In genomic region chr18:34493099-34493544, GRCh38 we compare ENCODE assay signal across 8 cellular contexts.
DNase-seq lines count a peak whose midpoint lies in the region; ATAC-seq, FAIRE-seq and TF ChIP-seq lines count a peak whose summit lies in the region.

No MANE protein-coding gene starts in this region.

- H4K20me1 ChIP-seq in H1 (replicated peaks in 1 of 2; ENCODE audit: control insufficient read depth in 1 of 2, insufficient read depth in 2 of 2, low read length in 2 of 2) = no peaks in the 10 kb centered on the region

- 1% methylated on average over 18 of the region's 18 CpGs; no CpG with 5 or more reads in 1 of the 2 experiments for WGBS in H1 (ENCODE audit: extremely low coverage in 1 of 2, insufficient coverage in 1 of 2, insufficient read length in 1 of 2, insufficient replicate concordance in 2 of 2, low coverage in 1 of 2, low lambda C conversion rate in 2 of 2, missing lambda C conversion rate in 1 of 2), 2 experiments
- WGBS in right lobe of liver (ENCODE audit: insufficient coverage, low coverage, low lambda C conversion rate, missing lambda C conversion rate) = 0% methylated on average over 12 of the region's 18 CpGs

- H2BK12ac ChIP-seq in H1 (ENCODE audit: low read depth, low read length) = no peak overlapping the region

- POLR2A ChIA-PET in H1 (lab: Charles Lee; ENCODE audit: partially characterized antibody) = no interaction called here

- no peaks in the 10 kb centered on the region for H3K79me1 ChIP-seq in H1 (ENCODE audit: low read depth, low read length)

- H4K8ac ChIP-seq in H1 (ENCODE audit: extremely low read depth, insufficient read depth, low read length) = no peak overlapping the region

- H3K14ac ChIP-seq in H1 (ENCODE audit: insufficient read length) = no peak overlapping the region

- DNase-seq in LHCN-M2 (ENCODE audit: low read depth) (peak; percentile 54), RPMI7951 (ENCODE audit: low read depth) (peak; percentile 46), H1 (ENCODE audit: low read depth in 1 of 2, low spot score in 2 of 2) (peak; percentile 49 to 78), right lobe of liver (peak; percentile 68 to 83 (median 73)), substantia nigra (lab: John Stamatoyannopoulos, UW) (peak in 48 of 49 donors; percentile 21 to 90 (median 74))
- no peak for DNase-seq in effector memory CD4-positive, alpha-beta T cell

- H3K4me3 ChIP-seq in H1 (ENCODE audit: extremely low read depth in 1 of 4, insufficient read depth in 2 of 4, low read depth in 3 of 4, low read length in 4 of 4) (peak overlapping the region; percentile 64 to 96 (median 69)), right lobe of liver (peak overlapping the region; percentile 34 to 50 (median 47))
- no peak overlapping the region for H3K4me3 ChIP-seq in effector memory CD4-positive, alpha-beta T cell (ENCODE audit: insufficient read depth, low read depth, low read length, poor library complexity, severe bottlenecking)

- no peak overlapping the region for H3K27ac ChIP-seq in H1 (ENCODE audit: low read depth, low read length)
- peak overlapping the region in 2 of 3 donors; percentile 44 to 69 for H3K27ac ChIP-seq in right lobe of liver
- H3K27ac ChIP-seq in substantia nigra (ENCODE audit: low read depth, low read length, poor library complexity, severe bottlenecking) = peak overlapping the region; percentile 60
- H3K27ac ChIP-seq in effector memory CD4-positive, alpha-beta T cell (ENCODE audit: insufficient read depth, low read length, poor library complexity, severe bottlenecking) = no peak overlapping the region

- peak overlapping the region; percentile 56; the same call in 1 of the 2 replicates for H3K18ac ChIP-seq in H1 (ENCODE audit: extremely low read depth, low read length)

- H3K4ac ChIP-seq in H1 (replicated peaks; ENCODE audit: insufficient read length, low read depth, low read length) = no peak overlapping the region

- no peak overlapping the region for H2BK20ac ChIP-seq in H1 (ENCODE audit: low read length)

- no peaks in the 10 kb centered on the region for H3K9me3 ChIP-seq in ES-I3 (ENCODE audit: control insufficient read depth, insufficient read depth, low read length)
- H3K9me3 ChIP-seq in H1 (ENCODE audit: insufficient read depth in 2 of 2, low read depth in 1 of 2, low read length in 1 of 2) = no peaks in the 10 kb centered on the region
- H3K9me3 ChIP-seq in right lobe of liver = no peaks in the 10 kb centered on the region
- no peaks in the 10 kb centered on the region for H3K9me3 ChIP-seq in effector memory CD4-positive, alpha-beta T cell (ENCODE audit: control insufficient read depth, low read length)

- CTCF ChIA-PET in H1 (lab: Charles Lee; ENCODE audit: partially characterized antibody) = interaction anchor here (1.6 kb wide), 1 partner anchor 37 kb away, joined by 3 read pairs; no protein-coding TSS in a partner anchor

- H3K4me1 ChIP-seq in ES-I3 (ENCODE audit: insufficient read depth, low read length) (peaks cover 21% of the 10 kb centered on the region; the same call in 1 of the 2 replicates), H1 (replicated peaks in 1 of 4; ENCODE audit: control insufficient read depth in 3 of 4, insufficient read depth in 4 of 4, low read length in 3 of 4) (peaks cover 0 to 16% (median 5%) of the 10 kb centered on the region in 4 experiments; a peak in 4 of 7 replicates), right lobe of liver (no peaks in the 10 kb centered on the region)
- no peaks in the 10 kb centered on the region for H3K4me1 ChIP-seq in effector memory CD4-positive, alpha-beta T cell (ENCODE audit: control insufficient read depth, insufficient read depth, low read length, poor library complexity, severe bottlenecking)

- peak; percentile 78 for ATAC-seq in GM21717 (IDR thresholded peaks at IDR 0.05; ENCODE audit: unreplicated experiment)
- peak; percentile 84 to 93 (median 91) for ATAC-seq in right lobe of liver

- FAIRE-seq in H1 (lab: Jason Lieb, UNC) = no peak

- no peaks in the 10 kb centered on the region for H3K36me3 ChIP-seq in ES-I3 (ENCODE audit: insufficient read depth, low read length)
- H3K36me3 ChIP-seq in H1 (ENCODE audit: control insufficient read depth in 2 of 4, insufficient read depth in 4 of 4, low read length in 3 of 4) = no peaks in the 10 kb centered on the region
- H3K36me3 ChIP-seq in right lobe of liver = no peaks in the 10 kb centered on the region
- H3K36me3 ChIP-seq in effector memory CD4-positive, alpha-beta T cell (ENCODE audit: control insufficient read depth, insufficient read depth, low read length) = no peaks in the 10 kb centered on the region

- H3K23me2 ChIP-seq in H1 (ENCODE audit: low read depth, low read length) = peaks cover 7% of the 10 kb centered on the region; the same call in 1 of the 2 replicates

- TF ChIP-seq POLR2A in H1 (IDR thresholded peaks at IDR 0.05; ENCODE audit: control extremely low read depth in 1 of 2, low read depth in 2 of 2, low read length in 2 of 2) = peak; percentile 31 to 33
- no peak for TF ChIP-seq POLR2A in right lobe of liver (IDR thresholded peaks at IDR 0.05)

- no peak overlapping the region for H2BK15ac ChIP-seq in H1 (ENCODE audit: low read length)

- no peak for TF ChIP-seq RAD21 in H1 (IDR thresholded peaks at IDR 0.05 in 1 of 2, conservative IDR thresholded peaks at IDR 0.05 in 1 of 2; ENCODE audit: low read depth in 2 of 2, low read length in 2 of 2)

- TF ChIP-seq CTCF in H1 (IDR thresholded peaks at IDR 0.05; ENCODE audit: control extremely low read depth in 1 of 3, insufficient read depth in 1 of 3, low read depth in 1 of 3, low read length in 3 of 3) (0 out of 4 replicates have a peak, but pooled peaks of 1 of the 3 experiments have one; percentile 7), right lobe of liver (IDR thresholded peaks at IDR 0.05) (no peak)

- intact Hi-C loops in right lobe of liver (cut with DNase I) = no loop called here

- peak overlapping the region; percentile 60; the same call in 1 of the 2 replicates for H2BK5ac ChIP-seq in H1 (ENCODE audit: low read depth, low read length)

- no peak overlapping the region for H2BK120ac ChIP-seq in H1 (replicated peaks; ENCODE audit: low read depth, low read length)

- no peaks in the 10 kb centered on the region for H3K27me3 ChIP-seq in H1 (replicated peaks in 1 of 4; ENCODE audit: control insufficient read depth in 3 of 4, extremely low read depth in 1 of 4, insufficient read depth in 3 of 4, low read length in 3 of 4)
- H3K27me3 ChIP-seq in right lobe of liver = peaks cover 0 to 3% of the 10 kb centered on the region in 2 donors
- H3K27me3 ChIP-seq in effector memory CD4-positive, alpha-beta T cell (replicated peaks; ENCODE audit: control insufficient read depth, insufficient read depth, low read length, poor library complexity, severe bottlenecking) = peaks cover 8% of the 10 kb centered on the region

- no peak overlapping the region for H3K23ac ChIP-seq in H1 (ENCODE audit: insufficient read length)

- no peak overlapping the region for H4K5ac ChIP-seq in H1 (ENCODE audit: insufficient read length, low read depth, low read length)

- peak overlapping the region; percentile 96; the same call in 1 of the 2 replicates for H2AFZ ChIP-seq in H1 (ENCODE audit: low read length)

- H3K56ac ChIP-seq in H1 (replicated peaks; ENCODE audit: insufficient read length, low read depth, low read length) = no peak overlapping the region

- TF ChIP-seq EP300 in H1 (IDR thresholded peaks at IDR 0.05; ENCODE audit: borderline replicate concordance in 1 of 2, low read depth in 2 of 2, low read length in 2 of 2) = peak in 1 of 2 experiments; percentile 11; a peak in 1 of 3 replicates

- peak overlapping the region; percentile 65 for H4K91ac ChIP-seq in H1 (replicated peaks; ENCODE audit: insufficient read length, low read length)

- H2AK5ac ChIP-seq in H1 (ENCODE audit: low read depth, low read length) = no peak overlapping the region

- H3K79me2 ChIP-seq in H1 (ENCODE audit: control insufficient read depth in 1 of 2, insufficient read depth in 2 of 2, low read length in 2 of 2) = peaks cover 0 to 28% of the 10 kb centered on the region in 2 experiments; a peak in 3 of 4 replicates

- H3K9ac ChIP-seq in ES-I3 (ENCODE audit: low read depth, low read length) = peak overlapping the region; percentile 82
- H3K9ac ChIP-seq in H1 (replicated peaks in 1 of 4; ENCODE audit: extremely low read depth in 1 of 4, low read depth in 3 of 4, low read length in 3 of 4) = peak overlapping the region; percentile 33 to 91 (median 60); a peak in 5 of 7 replicates

- H3K4me2 ChIP-seq in H1 (ENCODE audit: insufficient read depth in 1 of 2, low read depth in 2 of 2, low read length in 2 of 2) = peak overlapping the region; percentile 85 to 93

TF ChIP-seq in H1, 55 proteins besides CTCF, POLR2A, EP300 and RAD21 (continues in another document):
- TF ChIP-seq TAF1 (IDR thresholded peaks at IDR 0.05; ENCODE audit: low read depth, low read length) = peak; percentile 38

Comparison
In these comparisons a context has a peak if more than half of its experiments do, and no peak if none do; other contexts are left out.
1. DNase-seq: peak in LHCN-M2 (single experiment), RPMI7951 (single experiment), H1 (2 of 2), right lobe of liver (3 of 3) and substantia nigra (48 of 49); none in effector memory CD4-positive, alpha-beta T cell (0 of 3).
2. H3K27ac ChIP-seq: peak in right lobe of liver (2 of 3) and substantia nigra (single experiment); none in H1 (single experiment) and effector memory CD4-positive, alpha-beta T cell (single experiment).